Comparison of ENCODE assay signal across 1 cellular context in the genomic region with DNA sequence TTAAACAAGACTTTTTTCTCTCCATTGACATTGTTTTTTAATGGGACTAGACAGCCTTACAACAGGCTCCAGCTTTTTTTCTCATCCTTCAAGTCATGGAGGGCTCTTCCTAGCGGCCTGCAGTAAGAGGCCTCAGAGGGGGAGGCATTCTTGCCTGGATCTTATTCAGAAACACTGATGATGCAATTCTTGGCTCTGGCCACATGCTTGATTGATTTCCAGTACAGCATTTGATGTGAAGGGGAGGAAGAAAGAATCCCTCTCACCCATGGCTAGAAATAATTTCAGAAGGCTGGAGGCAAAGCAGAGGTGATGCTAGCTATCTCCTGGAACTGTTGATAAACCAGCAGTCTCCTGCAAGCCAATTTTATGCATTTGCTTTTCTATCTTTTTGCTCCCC.
A peak's percentile ranks its signal among the peaks of the same experiment; 100 is the strongest.
TF ChIP-seq lines count a peak whose summit lies in the region.

No MANE protein-coding gene starts in this region.

TF ChIP-seq in H1, 55 proteins besides CTCF, POLR2A, EP300 and RAD21 (continued from another document):
- TF ChIP-seq, protein P1, sequence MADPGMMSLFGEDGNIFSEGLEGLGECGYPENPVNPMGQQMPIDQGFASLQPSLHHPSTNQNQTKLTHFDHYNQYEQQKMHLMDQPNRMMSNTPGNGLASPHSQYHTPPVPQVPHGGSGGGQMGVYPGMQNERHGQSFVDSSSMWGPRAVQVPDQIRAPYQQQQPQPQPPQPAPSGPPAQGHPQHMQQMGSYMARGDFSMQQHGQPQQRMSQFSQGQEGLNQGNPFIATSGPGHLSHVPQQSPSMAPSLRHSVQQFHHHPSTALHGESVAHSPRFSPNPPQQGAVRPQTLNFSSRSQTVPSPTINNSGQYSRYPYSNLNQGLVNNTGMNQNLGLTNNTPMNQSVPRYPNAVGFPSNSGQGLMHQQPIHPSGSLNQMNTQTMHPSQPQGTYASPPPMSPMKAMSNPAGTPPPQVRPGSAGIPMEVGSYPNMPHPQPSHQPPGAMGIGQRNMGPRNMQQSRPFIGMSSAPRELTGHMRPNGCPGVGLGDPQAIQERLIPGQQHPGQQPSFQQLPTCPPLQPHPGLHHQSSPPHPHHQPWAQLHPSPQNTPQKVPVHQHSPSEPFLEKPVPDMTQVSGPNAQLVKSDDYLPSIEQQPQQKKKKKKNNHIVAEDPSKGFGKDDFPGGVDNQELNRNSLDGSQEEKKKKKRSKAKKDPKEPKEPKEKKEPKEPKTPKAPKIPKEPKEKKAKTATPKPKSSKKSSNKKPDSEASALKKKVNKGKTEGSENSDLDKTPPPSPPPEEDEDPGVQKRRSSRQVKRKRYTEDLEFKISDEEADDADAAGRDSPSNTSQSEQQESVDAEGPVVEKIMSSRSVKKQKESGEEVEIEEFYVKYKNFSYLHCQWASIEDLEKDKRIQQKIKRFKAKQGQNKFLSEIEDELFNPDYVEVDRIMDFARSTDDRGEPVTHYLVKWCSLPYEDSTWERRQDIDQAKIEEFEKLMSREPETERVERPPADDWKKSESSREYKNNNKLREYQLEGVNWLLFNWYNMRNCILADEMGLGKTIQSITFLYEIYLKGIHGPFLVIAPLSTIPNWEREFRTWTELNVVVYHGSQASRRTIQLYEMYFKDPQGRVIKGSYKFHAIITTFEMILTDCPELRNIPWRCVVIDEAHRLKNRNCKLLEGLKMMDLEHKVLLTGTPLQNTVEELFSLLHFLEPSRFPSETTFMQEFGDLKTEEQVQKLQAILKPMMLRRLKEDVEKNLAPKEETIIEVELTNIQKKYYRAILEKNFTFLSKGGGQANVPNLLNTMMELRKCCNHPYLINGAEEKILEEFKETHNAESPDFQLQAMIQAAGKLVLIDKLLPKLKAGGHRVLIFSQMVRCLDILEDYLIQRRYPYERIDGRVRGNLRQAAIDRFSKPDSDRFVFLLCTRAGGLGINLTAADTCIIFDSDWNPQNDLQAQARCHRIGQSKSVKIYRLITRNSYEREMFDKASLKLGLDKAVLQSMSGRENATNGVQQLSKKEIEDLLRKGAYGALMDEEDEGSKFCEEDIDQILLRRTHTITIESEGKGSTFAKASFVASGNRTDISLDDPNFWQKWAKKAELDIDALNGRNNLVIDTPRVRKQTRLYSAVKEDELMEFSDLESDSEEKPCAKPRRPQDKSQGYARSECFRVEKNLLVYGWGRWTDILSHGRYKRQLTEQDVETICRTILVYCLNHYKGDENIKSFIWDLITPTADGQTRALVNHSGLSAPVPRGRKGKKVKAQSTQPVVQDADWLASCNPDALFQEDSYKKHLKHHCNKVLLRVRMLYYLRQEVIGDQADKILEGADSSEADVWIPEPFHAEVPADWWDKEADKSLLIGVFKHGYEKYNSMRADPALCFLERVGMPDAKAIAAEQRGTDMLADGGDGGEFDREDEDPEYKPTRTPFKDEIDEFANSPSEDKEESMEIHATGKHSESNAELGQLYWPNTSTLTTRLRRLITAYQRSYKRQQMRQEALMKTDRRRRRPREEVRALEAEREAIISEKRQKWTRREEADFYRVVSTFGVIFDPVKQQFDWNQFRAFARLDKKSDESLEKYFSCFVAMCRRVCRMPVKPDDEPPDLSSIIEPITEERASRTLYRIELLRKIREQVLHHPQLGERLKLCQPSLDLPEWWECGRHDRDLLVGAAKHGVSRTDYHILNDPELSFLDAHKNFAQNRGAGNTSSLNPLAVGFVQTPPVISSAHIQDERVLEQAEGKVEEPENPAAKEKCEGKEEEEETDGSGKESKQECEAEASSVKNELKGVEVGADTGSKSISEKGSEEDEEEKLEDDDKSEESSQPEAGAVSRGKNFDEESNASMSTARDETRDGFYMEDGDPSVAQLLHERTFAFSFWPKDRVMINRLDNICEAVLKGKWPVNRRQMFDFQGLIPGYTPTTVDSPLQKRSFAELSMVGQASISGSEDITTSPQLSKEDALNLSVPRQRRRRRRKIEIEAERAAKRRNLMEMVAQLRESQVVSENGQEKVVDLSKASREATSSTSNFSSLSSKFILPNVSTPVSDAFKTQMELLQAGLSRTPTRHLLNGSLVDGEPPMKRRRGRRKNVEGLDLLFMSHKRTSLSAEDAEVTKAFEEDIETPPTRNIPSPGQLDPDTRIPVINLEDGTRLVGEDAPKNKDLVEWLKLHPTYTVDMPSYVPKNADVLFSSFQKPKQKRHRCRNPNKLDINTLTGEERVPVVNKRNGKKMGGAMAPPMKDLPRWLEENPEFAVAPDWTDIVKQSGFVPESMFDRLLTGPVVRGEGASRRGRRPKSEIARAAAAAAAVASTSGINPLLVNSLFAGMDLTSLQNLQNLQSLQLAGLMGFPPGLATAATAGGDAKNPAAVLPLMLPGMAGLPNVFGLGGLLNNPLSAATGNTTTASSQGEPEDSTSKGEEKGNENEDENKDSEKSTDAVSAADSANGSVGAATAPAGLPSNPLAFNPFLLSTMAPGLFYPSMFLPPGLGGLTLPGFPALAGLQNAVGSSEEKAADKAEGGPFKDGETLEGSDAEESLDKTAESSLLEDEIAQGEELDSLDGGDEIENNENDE (IDR thresholded peaks at IDR 0.05; ENCODE audit: insufficient replicate concordance, low read length): no peak
- TF ChIP-seq TBP (IDR thresholded peaks at IDR 0.05; ENCODE audit: low read depth, low read length) (no peak), SP2 (IDR thresholded peaks at IDR 0.05; ENCODE audit: low read length) (no peak), YY1 (IDR thresholded peaks at IDR 0.05; ENCODE audit: low read depth, low read length) (no peak), CREB1 (IDR thresholded peaks at IDR 0.05) (no peak), CHD1 (IDR thresholded peaks at IDR 0.05; ENCODE audit: low read depth, low read length) (no peak), BCL11A (IDR thresholded peaks at IDR 0.05; ENCODE audit: low read depth in 2 of 2, low read length in 2 of 2) (no peak), EZH2 (IDR thresholded peaks at IDR 0.05; ENCODE audit: low read depth, low read length, severe bottlenecking) (no peak), CEBPB (IDR thresholded peaks at IDR 0.05; ENCODE audit: low read depth, low read length) (peak; percentile 75), GABPA (IDR thresholded peaks at IDR 0.05; ENCODE audit: borderline replicate concordance, insufficient read depth, low read length) (no peak)
- TF ChIP-seq, protein P2, sequence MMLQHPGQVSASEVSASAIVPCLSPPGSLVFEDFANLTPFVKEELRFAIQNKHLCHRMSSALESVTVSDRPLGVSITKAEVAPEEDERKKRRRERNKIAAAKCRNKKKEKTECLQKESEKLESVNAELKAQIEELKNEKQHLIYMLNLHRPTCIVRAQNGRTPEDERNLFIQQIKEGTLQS (IDR thresholded peaks at IDR 0.05; ENCODE audit: insufficient read depth, low read depth, low read length): 0 out of 2 replicates have a peak, but pooled peaks have one; percentile 20
